1 cellular context compared by ENCODE assay signal in the genomic region with DNA sequence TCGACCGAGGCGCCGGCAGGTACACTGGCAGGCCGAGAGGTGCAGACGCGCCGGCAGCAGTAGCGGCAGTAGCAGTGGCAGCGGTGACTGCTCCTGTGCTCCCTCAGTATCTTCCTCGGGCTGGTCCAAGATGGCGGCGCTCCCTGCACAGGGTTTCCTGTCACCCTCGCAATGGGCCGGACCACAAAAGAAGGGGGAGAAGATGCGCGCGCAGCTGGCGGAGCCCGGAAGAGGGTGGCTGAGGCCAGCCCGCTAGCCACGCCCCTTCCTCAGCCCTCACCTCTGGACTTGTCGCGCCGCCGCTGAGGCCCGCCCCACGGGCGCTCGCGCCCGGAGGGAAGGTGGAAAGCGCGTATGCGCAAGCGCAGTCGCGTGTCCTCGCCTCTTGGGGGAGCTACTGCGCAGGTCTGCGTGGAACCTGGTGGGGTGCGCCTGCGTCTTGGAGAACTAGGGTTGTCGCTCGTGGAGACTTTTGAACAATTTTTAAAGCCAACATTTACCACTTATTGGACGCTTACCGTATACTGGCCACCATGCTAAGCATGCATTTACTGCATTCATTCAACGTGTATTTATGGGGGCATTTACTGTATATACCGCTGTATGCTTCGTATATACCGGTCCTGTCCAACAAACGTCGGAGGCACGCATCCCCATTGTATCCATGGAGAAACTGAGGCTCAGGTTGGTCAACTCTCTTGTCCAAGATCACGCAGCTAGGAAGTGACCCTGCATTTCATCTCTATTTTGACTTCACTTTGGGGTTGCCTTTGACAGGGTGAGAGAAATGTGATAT.
TF ChIP-seq lines count a peak whose summit lies in the region.

TSS of gene RAB14 (minus strand) at position 132 of the 796 bp plus-strand sequence. CDS start 8,457 bp downstream, outside the sequence.

TF ChIP-seq in K562, 482 proteins besides CTCF, POLR2A, EP300 and RAD21 (continued from another document and continues in another):
- TF ChIP-seq, protein P1, sequence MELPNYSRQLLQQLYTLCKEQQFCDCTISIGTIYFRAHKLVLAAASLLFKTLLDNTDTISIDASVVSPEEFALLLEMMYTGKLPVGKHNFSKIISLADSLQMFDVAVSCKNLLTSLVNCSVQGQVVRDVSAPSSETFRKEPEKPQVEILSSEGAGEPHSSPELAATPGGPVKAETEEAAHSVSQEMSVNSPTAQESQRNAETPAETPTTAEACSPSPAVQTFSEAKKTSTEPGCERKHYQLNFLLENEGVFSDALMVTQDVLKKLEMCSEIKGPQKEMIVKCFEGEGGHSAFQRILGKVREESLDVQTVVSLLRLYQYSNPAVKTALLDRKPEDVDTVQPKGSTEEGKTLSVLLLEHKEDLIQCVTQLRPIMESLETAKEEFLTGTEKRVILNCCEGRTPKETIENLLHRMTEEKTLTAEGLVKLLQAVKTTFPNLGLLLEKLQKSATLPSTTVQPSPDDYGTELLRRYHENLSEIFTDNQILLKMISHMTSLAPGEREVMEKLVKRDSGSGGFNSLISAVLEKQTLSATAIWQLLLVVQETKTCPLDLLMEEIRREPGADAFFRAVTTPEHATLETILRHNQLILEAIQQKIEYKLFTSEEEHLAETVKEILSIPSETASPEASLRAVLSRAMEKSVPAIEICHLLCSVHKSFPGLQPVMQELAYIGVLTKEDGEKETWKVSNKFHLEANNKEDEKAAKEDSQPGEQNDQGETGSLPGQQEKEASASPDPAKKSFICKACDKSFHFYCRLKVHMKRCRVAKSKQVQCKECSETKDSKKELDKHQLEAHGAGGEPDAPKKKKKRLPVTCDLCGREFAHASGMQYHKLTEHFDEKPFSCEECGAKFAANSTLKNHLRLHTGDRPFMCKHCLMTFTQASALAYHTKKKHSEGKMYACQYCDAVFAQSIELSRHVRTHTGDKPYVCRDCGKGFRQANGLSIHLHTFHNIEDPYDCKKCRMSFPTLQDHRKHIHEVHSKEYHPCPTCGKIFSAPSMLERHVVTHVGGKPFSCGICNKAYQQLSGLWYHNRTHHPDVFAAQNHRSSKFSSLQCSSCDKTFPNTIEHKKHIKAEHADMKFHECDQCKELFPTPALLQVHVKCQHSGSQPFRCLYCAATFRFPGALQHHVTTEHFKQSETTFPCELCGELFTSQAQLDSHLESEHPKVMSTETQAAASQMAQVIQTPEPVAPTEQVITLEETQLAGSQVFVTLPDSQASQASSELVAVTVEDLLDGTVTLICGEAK (IDR thresholded peaks at IDR 0.05): peak; percentile 83
- TF ChIP-seq, protein P1 (CRISPR knock-in tag; IDR thresholded peaks at IDR 0.05): no peak
- TF ChIP-seq AFF4 (CRISPR knock-in tag; IDR thresholded peaks at IDR 0.05) (no peak), HSF4 (CRISPR knock-in tag; IDR thresholded peaks at IDR 0.05; ENCODE audit: borderline replicate concordance) (no peak), SETDB1 (IDR thresholded peaks at IDR 0.05; ENCODE audit: low read length) (peak; percentile 88), REST (CRISPR knock-in tag; IDR thresholded peaks at IDR 0.05; ENCODE audit: low read depth) (0 out of 2 replicates have a peak, but pooled peaks have one; percentile 28), MTA1 (IDR thresholded peaks at IDR 0.05; ENCODE audit: borderline replicate concordance) (peak; percentile 96), POLR3A (IDR thresholded peaks at IDR 0.05; ENCODE audit: borderline replicate concordance, extremely low read depth, insufficient read depth, insufficient read length) (no peak), SIN3B (IDR thresholded peaks at IDR 0.05; ENCODE audit: low read depth) (no peak), HMGN3 (IDR thresholded peaks at IDR 0.05; ENCODE audit: borderline replicate concordance, extremely low read depth, insufficient read length, low read depth, low read length) (no peak), ZBTB1 (CRISPR knock-in tag; IDR thresholded peaks at IDR 0.05; ENCODE audit: borderline replicate concordance, low read depth) (no peak; the same call in 1 of the 2 replicates), ZNF41 (CRISPR knock-in tag; conservative IDR thresholded peaks at IDR 0.05) (no peak), CAMTA2 (CRISPR knock-in tag; conservative IDR thresholded peaks at IDR 0.05) (no peak), AFF1 (IDR thresholded peaks at IDR 0.05; ENCODE audit: low read depth in 1 of 2, partially characterized antibody in 2 of 2) (peak in 1 of 2 experiments; percentile 35), MED1 (CRISPR knock-in tag; IDR thresholded peaks at IDR 0.05; ENCODE audit: borderline replicate concordance) (no peak), KLF16 (IDR thresholded peaks at IDR 0.05) (no peak), IRF2 (CRISPR knock-in tag; IDR thresholded peaks at IDR 0.05) (no peak), NUFIP1 (IDR thresholded peaks at IDR 0.05; ENCODE audit: partially characterized antibody) (no peak), TFE3 (CRISPR knock-in tag; IDR thresholded peaks at IDR 0.05) (no peak), CXXC5 (CRISPR knock-in tag; IDR thresholded peaks at IDR 0.05) (peak; percentile 86), HCFC1 (IDR thresholded peaks at IDR 0.05; ENCODE audit: low read depth, low read length) (peak; percentile 63), ETV1 (tag; conservative IDR thresholded peaks at IDR 0.05; ENCODE audit: low read depth) (no peak; the same call in 1 of the 2 replicates), PHB2 (IDR thresholded peaks at IDR 0.05; ENCODE audit: low read depth) (no peak), CBX1 (IDR thresholded peaks at IDR 0.05; ENCODE audit: low read depth) (no peak; the same call in 1 of the 2 replicates), TAL1 (IDR thresholded peaks at IDR 0.05) (no peak), GTF2B (IDR thresholded peaks at IDR 0.05; ENCODE audit: extremely low read depth, insufficient read length) (no peak), NR2C1 (IDR thresholded peaks at IDR 0.05) (no peak), NR2C1 (tag; IDR thresholded peaks at IDR 0.05) (no peak), SIN3A (IDR thresholded peaks at IDR 0.05; ENCODE audit: borderline replicate concordance in 2 of 2, control insufficient read depth in 1 of 2, low read depth in 2 of 2, low read length in 2 of 2) (peak in 1 of 2 experiments; percentile 84; a peak in 2 of 4 replicates)
